ENCODE assay signal across 19 cellular contexts in genomic region chr7:33590902-33591301, GRCh38.
DNase-seq lines count a peak whose midpoint lies in the region; FAIRE-seq and TF ChIP-seq lines count a peak whose summit lies in the region.
"Had no signal": no experiment of that assay in that cellular context is flagged by ENCODE, and none has a peak within 500 bp of the region (broad histone marks: within the 10 kb centered on the region; RNA-seq: fewer than 3 reads in every experiment).

No MANE protein-coding gene starts in this region.

- H3K4me3 ChIP-seq in BLaER1 (no peak overlapping the region), bronchial epithelial cell (ENCODE audit: low read depth, low read length) (no peak overlapping the region), breast epithelium (no peak overlapping the region)
- H3K4me3 ChIP-seq: mucosa of descending colon had no signal

- TF ChIP-seq CTCF in bronchial epithelial cell (IDR thresholded peaks at IDR 0.05; ENCODE audit: insufficient read depth, low read length, severe bottlenecking) (no peak), H9 (conservative IDR thresholded peaks at IDR 0.05) (no peak), breast epithelium (IDR thresholded peaks at IDR 0.05) (no peak)

- H4K91ac ChIP-seq in H9 (ENCODE audit: insufficient read length, low read depth, low read length): no peak overlapping the region

- peaks cover 14% of the 10 kb centered on the region for H3K4me1 ChIP-seq in BLaER1
- H3K4me1 ChIP-seq in H9 (ENCODE audit: insufficient read depth, low read length): no peaks in the 10 kb centered on the region
- no peaks in the 10 kb centered on the region for H3K4me1 ChIP-seq in breast epithelium

- H3K14ac ChIP-seq in H9 (ENCODE audit: insufficient read depth, low read length): no peak overlapping the region

- H3K79me1 ChIP-seq in H9 (ENCODE audit: insufficient read depth, low read depth, low read length, poor library complexity, severe bottlenecking): no peaks in the 10 kb centered on the region

- H3K27me3 ChIP-seq in BLaER1: no peaks in the 10 kb centered on the region
- H3K27me3 ChIP-seq in bronchial epithelial cell (ENCODE audit: control insufficient read depth, insufficient read depth, low read length): no peaks in the 10 kb centered on the region
- no peaks in the 10 kb centered on the region; the same call in 1 of the 2 replicates for H3K27me3 ChIP-seq in H9 (ENCODE audit: insufficient read depth, low read length)
- H3K27me3 ChIP-seq in breast epithelium: no peaks in the 10 kb centered on the region

- H4K5ac ChIP-seq in H9 (ENCODE audit: insufficient read length, low read depth, low read length): no peak overlapping the region

- H2BK15ac ChIP-seq in H9 (ENCODE audit: low read depth, low read length): no peak overlapping the region

- no peaks in the 10 kb centered on the region for H3K23me2 ChIP-seq in H9 (ENCODE audit: insufficient read length, low read depth, low read length, poor library complexity, severe bottlenecking)

- no peak overlapping the region for H3K4me3 Mint-ChIP-seq in H9
- H3K4me3 Mint-ChIP-seq: activated naive CD8-positive, alpha-beta T cell treated with anti-CD3 and anti-CD28 coated beads for 36 hours; activated T-helper 17 cell treated with anti-CD3 and anti-CD28 coated beads, Interleukin-2, amount 50 U/mL, for 72 hours; T-cell had no signal

- H3K56ac ChIP-seq in H9 (ENCODE audit: insufficient read length, low read depth, low read length): no peak overlapping the region

- WGBS in H9 (ENCODE audit: extremely low coverage, insufficient read length, low lambda C conversion rate): no CpG with 5 or more reads among the region's 1 CpG

- no peaks in the 10 kb centered on the region for H3K79me2 ChIP-seq in H9 (ENCODE audit: insufficient read depth, low read length)

- H2BK12ac ChIP-seq in H9 (ENCODE audit: insufficient read length, low read depth, low read length): no peak overlapping the region

- 0 out of 4 replicates have a peak, but pooled peaks cover 4 to 5% of the 10 kb centered on the region in 2 experiments for H3K4me1 Mint-ChIP-seq in H9
- H3K4me1 Mint-ChIP-seq: activated naive CD8-positive, alpha-beta T cell treated with anti-CD3 and anti-CD28 coated beads for 36 hours; activated T-helper 17 cell treated with anti-CD3 and anti-CD28 coated beads, Interleukin-2, amount 50 U/mL, for 72 hours; T-cell had no signal

- H4K20me1 ChIP-seq in BLaER1 (no peaks in the 10 kb centered on the region), H9 (ENCODE audit: control insufficient read depth, insufficient read depth, insufficient read length) (no peaks in the 10 kb centered on the region)

- H2BK20ac ChIP-seq in H9 (ENCODE audit: low read depth, low read length, poor library complexity, severe bottlenecking): no peak overlapping the region

- intact Hi-C loops in breast epithelium (cut with DNase I; ENCODE audit: low total_unique reads): no loop called here

- no peak overlapping the region for H3K23ac ChIP-seq in H9 (ENCODE audit: insufficient read length, low read depth, low read length)

- no peak overlapping the region for H3K18ac ChIP-seq in H9 (ENCODE audit: insufficient read length, low read depth, low read length)

- H3K9ac ChIP-seq in BLaER1: no peak overlapping the region
- no peak overlapping the region for H3K9ac ChIP-seq in H9 (ENCODE audit: extremely low read depth, insufficient read length, low read length)

- no peaks in the 10 kb centered on the region for H3K36me3 Mint-ChIP-seq in H9 (ENCODE audit: insufficient read depth in 1 of 3, low read depth in 3 of 3)
- H3K36me3 Mint-ChIP-seq: activated naive CD8-positive, alpha-beta T cell treated with anti-CD3 and anti-CD28 coated beads for 36 hours had no signal

- H3K36me3 ChIP-seq in BLaER1 (no peaks in the 10 kb centered on the region), bronchial epithelial cell (ENCODE audit: control insufficient read depth, insufficient read depth, low read length) (no peaks in the 10 kb centered on the region), breast epithelium (no peaks in the 10 kb centered on the region)

- H4K8ac ChIP-seq in H9 (replicated peaks; ENCODE audit: insufficient read length, low read depth, low read length): no peak overlapping the region

- no peak overlapping the region for H3K4ac ChIP-seq in H9 (ENCODE audit: low read depth, low read length)

- no peak overlapping the region for H2BK5ac ChIP-seq in H9 (ENCODE audit: insufficient read length, low read length)

- H3K27ac ChIP-seq in BLaER1 (no peak overlapping the region), H9 (ENCODE audit: insufficient read length, low read depth, low read length) (no peak overlapping the region), breast epithelium (no peak overlapping the region)

- no peak overlapping the region for H3K27ac Mint-ChIP-seq in H9
- H3K27ac Mint-ChIP-seq: activated naive CD8-positive, alpha-beta T cell treated with anti-CD3 and anti-CD28 coated beads for 36 hours; activated T-helper 17 cell treated with anti-CD3 and anti-CD28 coated beads, Interleukin-2, amount 50 U/mL, for 72 hours; T-cell had no signal

- no peak overlapping the region for H2AFZ ChIP-seq in H9 (ENCODE audit: low read length)

- H3K4me2 ChIP-seq in BLaER1 (peak overlapping the region; percentile 54), H9 (ENCODE audit: insufficient read depth, insufficient read length, low read length) (no peak overlapping the region)

- H3T11ph ChIP-seq in H9 (ENCODE audit: low read length): no peak overlapping the region

- no peak overlapping the region for H2AK5ac ChIP-seq in H9 (ENCODE audit: insufficient read length, low read length)

- no peak for FAIRE-seq in bronchial epithelial cell (lab: Jason Lieb, UNC)

- no peaks in the 10 kb centered on the region for H3K9me3 Mint-ChIP-seq in H9
- H3K9me3 Mint-ChIP-seq: activated naive CD8-positive, alpha-beta T cell treated with anti-CD3 and anti-CD28 coated beads for 36 hours had no signal

- H3K9me3 ChIP-seq in BLaER1 (no peaks in the 10 kb centered on the region), H9 (ENCODE audit: control insufficient read depth, low read depth, low read length) (no peaks in the 10 kb centered on the region), breast epithelium (no peaks in the 10 kb centered on the region)
- H3K9me3 ChIP-seq: mucosa of descending colon had no signal

- H2BK120ac ChIP-seq in H9 (ENCODE audit: low read depth, low read length, poor library complexity, severe bottlenecking): no peak overlapping the region

- no peaks in the 10 kb centered on the region for H3K27me3 Mint-ChIP-seq in H9 (ENCODE audit: low read depth)
- H3K27me3 Mint-ChIP-seq: activated naive CD8-positive, alpha-beta T cell treated with anti-CD3 and anti-CD28 coated beads for 36 hours; activated T-helper 17 cell treated with anti-CD3 and anti-CD28 coated beads, Interleukin-2, amount 50 U/mL, for 72 hours; T-cell had no signal

- no peak for TF ChIP-seq POLR2A in breast epithelium (IDR thresholded peaks at IDR 0.05)

- DNase-seq in LHCN-M2 (ENCODE audit: low read depth) (peak; percentile 49), bronchial epithelial cell (ENCODE audit: low read depth) (peak; percentile 89), hepatic stellate cell (ENCODE audit: low spot score) (peak; percentile 1), H9 (no peak), NCI-H345 (lab: John Stamatoyannopoulos, UW) (no peak), breast epithelium (ENCODE audit: low spot score in 2 of 2) (no peak)
- no peak for DNase-seq in stimulated activated CD4-positive, alpha-beta T cell treated with anti-CD3 and anti-CD28 coated beads, Interleukin-2, amount 100 ng/mL, for 24 hours
- DNase-seq: activated CD4-positive, alpha-beta T cell treated with anti-CD3 and anti-CD28 coated beads for 48 hours; activated naive CD8-positive, alpha-beta T cell treated with anti-CD3 and anti-CD28 coated beads for 36 hours; mucosa of descending colon; NCI-H1417; NCI-H526 treated with DMSO at 0.1 percent for 48 hours; posterior cingulate gyrus; SHP77 treated with DMSO at 0.1 percent for 48 hours; stimulated activated CD4-positive, alpha-beta T cell treated with anti-CD3 and anti-CD28 coated beads, Interleukin-1b, Interleukin-23, amount 100 ng/mL, for 48 hours; stimulated activated naive CD4-positive, alpha-beta T cell; T-cell had no signal

Comparison
In these comparisons a context has a peak if more than half of its experiments do, and no peak if none do; other contexts are left out.
1. DNase-seq: peak in LHCN-M2 (single experiment), bronchial epithelial cell (single experiment) and hepatic stellate cell (single experiment); none in H9 (single experiment), NCI-H345 (single experiment), breast epithelium (0 of 2) and stimulated activated CD4-positive, alpha-beta T cell treated with anti-CD3 and anti-CD28 coated beads, Interleukin-2, amount 100 ng/mL, for 24 hours (0 of 2).